ENCODE assay signal across 8 cellular contexts in the genomic region with DNA sequence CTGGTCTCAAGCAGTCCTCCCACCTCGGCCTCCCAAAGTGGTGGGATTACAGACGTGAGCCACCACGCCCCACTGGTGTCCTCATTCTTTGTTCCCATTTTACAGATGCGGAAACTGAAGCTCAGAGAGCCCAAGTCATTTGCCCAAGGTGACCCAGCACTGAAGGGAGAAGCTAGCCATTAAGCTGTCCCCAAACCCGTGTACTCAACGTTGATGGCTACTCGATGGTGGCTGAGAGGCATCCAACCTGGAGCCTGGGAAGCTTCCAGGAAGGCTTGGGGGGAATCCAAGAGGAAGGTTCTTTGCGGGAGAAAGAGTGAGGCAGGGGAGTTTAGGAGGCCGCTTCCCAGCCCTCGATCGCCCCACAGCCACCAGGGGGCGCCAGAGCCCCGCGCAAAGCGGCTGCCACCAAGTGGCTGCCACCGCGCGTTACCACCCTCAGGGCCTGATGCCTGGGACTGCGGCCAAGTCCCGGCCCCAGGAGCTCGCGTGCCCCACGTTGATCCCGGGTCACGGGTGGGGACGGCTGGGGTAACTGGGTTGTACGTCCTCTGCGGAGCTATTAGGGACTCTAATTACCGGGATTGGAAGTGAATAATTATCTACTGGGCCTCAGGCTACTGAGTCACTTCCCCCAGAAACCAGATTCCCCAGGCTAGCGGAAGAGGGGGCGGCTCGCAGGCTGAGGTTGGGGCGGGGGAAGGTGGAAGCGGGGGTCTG. TPM values are rescaled to one million over a fixed set of nuclear protein-coding genes. Genes with fewer than 3 reads are reported as not detected.
A peak's percentile ranks its signal among the peaks of the same experiment; 100 is the strongest.
DNase-seq lines count a peak whose midpoint lies in the region; ATAC-seq and TF ChIP-seq lines count a peak whose summit lies in the region.

No MANE protein-coding gene starts in this region.

- H3K27ac Mint-ChIP-seq in activated naive CD8-positive, alpha-beta T cell treated with anti-CD3 and anti-CD28 coated beads, Interleukin-2, amount 10 ng/mL, durations not matched to agents 7 days and 5 days = peak overlapping the region; percentile 89

- TF ChIP-seq CTCF in NB4 (IDR thresholded peaks at IDR 0.05; ENCODE audit: low read depth, low read length) = peak; percentile 99
- peak; percentile 97 for TF ChIP-seq CTCF in cardiac muscle cell (IDR thresholded peaks at IDR 0.05; ENCODE audit: low read depth, low read length)
- TF ChIP-seq CTCF in psoas muscle (IDR thresholded peaks at IDR 0.05) = peak; percentile 99
- peak; percentile 99 for TF ChIP-seq CTCF in upper lobe of right lung (IDR thresholded peaks at IDR 0.05)

- intact Hi-C loops in psoas muscle (cut with DNase I) = loop anchor here (1.0 to 10.0 kb wide), 5 partner anchors 54 to 278 kb away; no protein-coding TSS in a partner anchor
- intact Hi-C loops in upper lobe of right lung (cut with DNase I) = no loop called here

- H3K27me3 Mint-ChIP-seq in activated naive CD8-positive, alpha-beta T cell treated with anti-CD3 and anti-CD28 coated beads, Interleukin-2, amount 10 ng/mL, durations not matched to agents 7 days and 5 days = peaks cover 6% of the 10 kb centered on the region

- no peaks in the 10 kb centered on the region for H3K4me1 ChIP-seq in cardiac muscle cell (ENCODE audit: low read depth)
- peaks cover 6% of the 10 kb centered on the region for H3K4me1 ChIP-seq in psoas muscle
- peaks cover 12% of the 10 kb centered on the region for H3K4me1 ChIP-seq in upper lobe of right lung

- H3K9me3 ChIP-seq in cardiac muscle cell (ENCODE audit: low read depth) (no peaks in the 10 kb centered on the region), psoas muscle (no peaks in the 10 kb centered on the region), upper lobe of right lung (no peaks in the 10 kb centered on the region)

- no peaks in the 10 kb centered on the region for H3K9me3 Mint-ChIP-seq in activated naive CD8-positive, alpha-beta T cell treated with anti-CD3 and anti-CD28 coated beads, Interleukin-2, amount 10 ng/mL, durations not matched to agents 7 days and 5 days

- DNase-seq in DMS153 (lab: John Stamatoyannopoulos, UW) = peak; percentile 62
- peak; percentile 42 for DNase-seq in GOT3 (lab: John Stamatoyannopoulos, UW)
- DNase-seq in NB4 (ENCODE audit: low read depth) = peak; percentile 90
- DNase-seq in T follicular helper cell (ENCODE audit: low read depth) = peak; percentile 79
- DNase-seq in activated naive CD8-positive, alpha-beta T cell treated with anti-CD3 and anti-CD28 coated beads, Interleukin-2, amount 10 ng/mL, durations not matched to agents 7 days and 5 days = peak; percentile 96
- DNase-seq in cardiac muscle cell (ENCODE audit: low read depth in 1 of 2, low spot score in 1 of 2) = peak; percentile 86 to 90
- peak; percentile 88 to 94 for DNase-seq in psoas muscle
- DNase-seq in upper lobe of right lung = peak; percentile 94

- H3K36me3 Mint-ChIP-seq in activated naive CD8-positive, alpha-beta T cell treated with anti-CD3 and anti-CD28 coated beads, Interleukin-2, amount 10 ng/mL, durations not matched to agents 7 days and 5 days = no peaks in the 10 kb centered on the region

- no peak for TF ChIP-seq POLR2A in NB4 (IDR thresholded peaks at IDR 0.05; ENCODE audit: extremely low read depth, insufficient read length)

- H3K27ac ChIP-seq in cardiac muscle cell (no peak overlapping the region), psoas muscle (peak overlapping the region; percentile 63), upper lobe of right lung (peak overlapping the region; percentile 39)

- POLR2A ChIA-PET in activated naive CD8-positive, alpha-beta T cell treated with anti-CD3 and anti-CD28 coated beads, Interleukin-2, amount 10 ng/mL, durations not matched to agents 7 days and 5 days (lab: Charles Lee) = interaction anchor here (0.6 to 1.7 kb wide), 6 partner anchors 38 to 202 kb away, joined by 3 to 8 read pairs (median 4); no protein-coding TSS in a partner anchor

- H3K36me3 ChIP-seq in cardiac muscle cell (no peaks in the 10 kb centered on the region), psoas muscle (ENCODE audit: insufficient read depth in 1 of 2, low read depth in 1 of 2) (no peaks in the 10 kb centered on the region), upper lobe of right lung (no peaks in the 10 kb centered on the region)

- 9 to 16% (median 10%) methylated on average over 25 to 34 of the region's 34 CpGs for WGBS in psoas muscle, 3 donors

- peak overlapping the region; percentile 83 for H3K4me3 Mint-ChIP-seq in activated naive CD8-positive, alpha-beta T cell treated with anti-CD3 and anti-CD28 coated beads, Interleukin-2, amount 10 ng/mL, durations not matched to agents 7 days and 5 days

- H3K4me3 ChIP-seq in NB4 (ENCODE audit: low read depth, low read length) = no peak overlapping the region
- H3K4me3 ChIP-seq in cardiac muscle cell = no peak overlapping the region
- H3K4me3 ChIP-seq in psoas muscle = peak overlapping the region; percentile 58
- H3K4me3 ChIP-seq in upper lobe of right lung = peak overlapping the region; percentile 25

- peaks cover 20% of the 10 kb centered on the region for H3K4me1 Mint-ChIP-seq in activated naive CD8-positive, alpha-beta T cell treated with anti-CD3 and anti-CD28 coated beads, Interleukin-2, amount 10 ng/mL, durations not matched to agents 7 days and 5 days

- peak; percentile 90 for ATAC-seq in activated naive CD8-positive, alpha-beta T cell treated with anti-CD3 and anti-CD28 coated beads, Interleukin-2, amount 10 ng/mL, durations not matched to agents 7 days and 5 days (ENCODE audit: low read depth)
- ATAC-seq in psoas muscle (peak; percentile 90 to 97 (median 94)), upper lobe of right lung (peak; percentile 89)

- no peaks in the 10 kb centered on the region for H3K27me3 ChIP-seq in cardiac muscle cell
- H3K27me3 ChIP-seq in psoas muscle (ENCODE audit: insufficient read depth in 3 of 3, low read length in 2 of 3) = no peaks in the 10 kb centered on the region
- H3K27me3 ChIP-seq in upper lobe of right lung = no peaks in the 10 kb centered on the region

RNA-seq across cellular contexts. Expression of gene SH2B3, which starts 8.8 kb away (rescaled TPM):
- total RNA-seq in activated naive CD8-positive, alpha-beta T cell treated with anti-CD3 and anti-CD28 coated beads, Interleukin-2, amount 10 ng/mL, durations not matched to agents 7 days and 5 days = 10 to 100 TPM; 40.7 to 44.5 TPM
- total RNA-seq in cardiac muscle cell (7.5 and 11.6 TPM in 2 replicates), psoas muscle (10 to 100 TPM; 10.5 to 25.0 (median 13.2) TPM), upper lobe of right lung (47.1 TPM)
- polyA plus RNA-seq in cardiac muscle cell (5.2 and 5.5 TPM in 2 replicates), psoas muscle (10 to 100 TPM in 1 of 3 donors, 1 to 10 TPM in 2; 4.4 to 22.0 (median 6.4) TPM)

RNA-seq across cellular contexts. Expression of gene PHETA1, which starts 28.0 kb away (rescaled TPM):
- 1 to 10 TPM; 2.9 to 3.8 TPM for total RNA-seq in activated naive CD8-positive, alpha-beta T cell treated with anti-CD3 and anti-CD28 coated beads, Interleukin-2, amount 10 ng/mL, durations not matched to agents 7 days and 5 days
- total RNA-seq in cardiac muscle cell (28.6 and 31.5 TPM in 2 replicates), psoas muscle (1 to 10 TPM; 5.3 to 7.0 (median 6.1) TPM), upper lobe of right lung (25.3 TPM)
- polyA plus RNA-seq in cardiac muscle cell (13.8 and 23.7 TPM in 2 replicates), psoas muscle (10 to 100 TPM in 1 of 3 donors, 1 to 10 TPM in 2; 7.6 to 19.9 (median 8.2) TPM)

Comparison
In these comparisons a context has a peak if more than half of its experiments do, and no peak if none do; other contexts are left out.
1. DNase-seq: peak in every context shown above with its lines; median percentile 96 in activated naive CD8-positive, alpha-beta T cell treated with anti-CD3 and anti-CD28 coated beads, Interleukin-2, amount 10 ng/mL, durations not matched to agents 7 days and 5 days; 94 in upper lobe of right lung; 91 in psoas muscle; 90 in NB4; 88 in cardiac muscle cell; 79 in T follicular helper cell; 62 in DMS153; 42 in GOT3.
2. H3K4me3 ChIP-seq: peak in psoas muscle (single experiment) and upper lobe of right lung (single experiment); none in NB4 (single experiment) and cardiac muscle cell (single experiment).
3. Peak in every context shown above with its lines, with median percentiles within 50 percentile points of each other: CTCF ChIP-seq and ATAC-seq.